24 cellular contexts compared by ENCODE assay signal in genomic region chr13:64083396-64083795, GRCh38.
"Had no signal": no experiment of that assay in that cellular context is flagged by ENCODE, and none has a peak within 500 bp of the region (broad histone marks: within the 10 kb centered on the region; RNA-seq: fewer than 3 reads in every experiment).

No MANE protein-coding gene starts in this region.

- H3K4me3 ChIP-seq: ascending aorta, body of pancreas had no signal

- H3K27me3 ChIP-seq: ascending aorta, body of pancreas had no signal

- H3K4me1 ChIP-seq: ascending aorta, body of pancreas had no signal

- H3K9me3 ChIP-seq: ascending aorta, body of pancreas had no signal

- H3K36me3 ChIP-seq: ascending aorta had no signal

- ATAC-seq: activated CD8-positive, alpha-beta memory T cell treated with anti-CD3 and anti-CD28 coated beads, Interleukin-2, amount 10 ng/mL, durations not matched to agents 7 days and 5 days; body of pancreas; T-helper 17 cell had no signal

- DNase-seq: activated B cell treated with CpG ODN at 0.5 μM for 24 hours; activated CD4-positive, alpha-beta T cell treated with anti-CD3 and anti-CD28 coated beads for 1 hour; activated CD4-positive, alpha-beta T cell treated with anti-CD3 and anti-CD28 coated beads, Interleukin-2, amount 10 ng/mL, durations not matched to agents 24 days and 14 days; activated CD4-positive, alpha-beta T cell treated with anti-CD3 and anti-CD28 coated beads, Interleukin-2, amount 50 U/mL, for 48 hours; activated CD8-positive, alpha-beta memory T cell treated with anti-CD3 and anti-CD28 coated beads, Interleukin-2, amount 10 ng/mL, durations not matched to agents 7 days and 5 days; activated effector memory CD4-positive, alpha-beta T cell treated with Interleukin-2 at 50 U/mL for 16 hours; activated naive CD4-positive, alpha-beta T cell; activated T-cell treated with anti-CD3 and anti-CD28 coated beads, Interleukin-2, amount 50 U/mL, for 24 hours; amniotic stem cell; body of pancreas; central memory CD4-positive, alpha-beta T cell; Kasumi-1; NCI-H1092; NCI-H1417; NCI-H1930; NCI-H2171; NCI-H345; NCI-H510A; NCI-H69; NK-92 treated with Interleukin-12 subunit alpha and Interleukin-12 subunit beta, amount 100 ng/mL, for 24 hours; SHP77 treated with DMSO at 0.1 percent for 48 hours; T-helper 17 cell; T-helper 9 cell had no signal
